11 cellular contexts compared by ENCODE assay signal in genomic region chr9:131708613-131709002, GRCh38. TPM values are rescaled to one million over a fixed set of nuclear protein-coding genes. Genes with fewer than 3 reads are reported as not detected.
DNase-seq lines count a peak whose midpoint lies in the region; ATAC-seq and TF ChIP-seq lines count a peak whose summit lies in the region.
"Had no signal": no experiment of that assay in that cellular context is flagged by ENCODE, and none has a peak within 500 bp of the region (broad histone marks: within the 10 kb centered on the region; RNA-seq: fewer than 3 reads in every experiment).

No MANE protein-coding gene starts in this region.

- no peaks in the 10 kb centered on the region for H3K27me3 ChIP-seq in CD4-positive, alpha-beta memory T cell (ENCODE audit: insufficient read depth, low read length)
- no peaks in the 10 kb centered on the region for H3K27me3 ChIP-seq in PC-3 (ENCODE audit: low read length)
- H3K27me3 ChIP-seq in psoas muscle (ENCODE audit: insufficient read depth in 3 of 3, low read length in 2 of 3), result no peaks in the 10 kb centered on the region

- H3K4me1 ChIP-seq in CD4-positive, alpha-beta memory T cell (ENCODE audit: insufficient read depth, low read length), result peaks cover 97% of the 10 kb centered on the region
- H3K4me1 ChIP-seq in PC-3 (ENCODE audit: insufficient read depth, low read length) (peaks cover 20% of the 10 kb centered on the region), psoas muscle (peaks cover 79% of the 10 kb centered on the region)

- no peak for DNase-seq in CD4-positive, alpha-beta memory T cell
- DNase-seq in PC-3 (no peak), psoas muscle (no peak), AG08395 (ENCODE audit: low spot score) (no peak), posterior cingulate gyrus (no peak), NCI-H526 (lab: John Stamatoyannopoulos, UW) (no peak)
- no peak for DNase-seq in effector memory CD8-positive, alpha-beta T cell
- DNase-seq: mesendoderm, NCI-H1417 treated with DMSO at 0.1 percent for 48 hours, NCI-H748 treated with DMSO at 0.1 percent for 48 hours had no signal

- no peaks in the 10 kb centered on the region for H3K36me3 ChIP-seq in CD4-positive, alpha-beta memory T cell (ENCODE audit: insufficient read depth, low read length)
- H3K36me3 ChIP-seq in PC-3 (ENCODE audit: low read depth, low read length) (no peaks in the 10 kb centered on the region), psoas muscle (ENCODE audit: insufficient read depth in 1 of 2, low read depth in 1 of 2) (no peaks in the 10 kb centered on the region)

- H4K20me1 ChIP-seq in PC-3 (ENCODE audit: low read length), result no peaks in the 10 kb centered on the region

- POLR2A ChIA-PET in CD4-positive, alpha-beta memory T cell (lab: Charles Lee; ENCODE audit: partially characterized antibody), result interaction anchor here (0.9 to 4.3 kb wide), 10 partner anchors 8 to 42 kb away, joined by 3 to 60 read pairs (median 10); no protein-coding TSS in a partner anchor
- POLR2A ChIA-PET in PC-3 (lab: Charles Lee; ENCODE audit: unreplicated experiment), result no interaction called here

- no TSS peak for BruUV-seq in PC-3 (replicated peaks; lab: Mats Ljungman, UMichigan)

- peak overlapping the region; percentile 81 for H3K27ac ChIP-seq in CD4-positive, alpha-beta memory T cell (ENCODE audit: low read depth, low read length)
- H3K27ac ChIP-seq in PC-3 (ENCODE audit: low read length), result peak overlapping the region; percentile 70
- H3K27ac ChIP-seq in psoas muscle, result peak overlapping the region; percentile 80

- no peak overlapping the region for H3K4me3 ChIP-seq in CD4-positive, alpha-beta memory T cell (ENCODE audit: low read length in 2 of 2)
- H3K4me3 ChIP-seq in PC-3 (ENCODE audit: low read length) (no peak overlapping the region), psoas muscle (peak overlapping the region; percentile 31)

- H3K4me1 Mint-ChIP-seq in CD4-positive, alpha-beta memory T cell, result peaks cover 64 to 99% (median 84%) of the 10 kb centered on the region in 4 donors
- peaks cover 72 to 83% of the 10 kb centered on the region in 2 donors for H3K4me1 Mint-ChIP-seq in effector memory CD8-positive, alpha-beta T cell (ENCODE audit: low read depth in 2 of 2)

- H3K36me3 Mint-ChIP-seq in CD4-positive, alpha-beta memory T cell, result peaks cover 0 to 26% of the 10 kb centered on the region in 2 donors
- peaks cover 24% of the 10 kb centered on the region for H3K36me3 Mint-ChIP-seq in effector memory CD8-positive, alpha-beta T cell (ENCODE audit: insufficient read depth)

- H3F3A ChIP-seq in PC-3 (ENCODE audit: low read length, unreplicated experiment), result no peaks in the 10 kb centered on the region

- peak overlapping the region; percentile 81 to 100 (median 97) for H3K27ac Mint-ChIP-seq in CD4-positive, alpha-beta memory T cell
- H3K27ac Mint-ChIP-seq in effector memory CD8-positive, alpha-beta T cell, result peak overlapping the region; percentile 98 to 99

- intact Hi-C loops in CD4-positive, alpha-beta memory T cell (cut with micrococcal nuclease), result loop anchor here (2.0 kb wide), 1 partner anchor 16 kb away; no protein-coding TSS in a partner anchor
- intact Hi-C loops in PC-3 (cut with micrococcal nuclease), result no loop called here
- intact Hi-C loops in psoas muscle (cut with DNase I), result no loop called here
- intact Hi-C loops in posterior cingulate gyrus (cut with DNase I), result no loop called here

- no peak overlapping the region for H2AFZ ChIP-seq in PC-3 (ENCODE audit: low read length)

- H3K9me3 ChIP-seq in CD4-positive, alpha-beta memory T cell (ENCODE audit: control insufficient read depth in 1 of 2, low read length in 2 of 2), result no peaks in the 10 kb centered on the region
- H3K9me3 ChIP-seq in PC-3 (ENCODE audit: low read length) (no peaks in the 10 kb centered on the region), psoas muscle (no peaks in the 10 kb centered on the region)

- H3K4me3 Mint-ChIP-seq in CD4-positive, alpha-beta memory T cell, result peak overlapping the region in 5 of 8 donors; percentile 5 to 68 (median 36)
- peak overlapping the region; percentile 56 to 63 for H3K4me3 Mint-ChIP-seq in effector memory CD8-positive, alpha-beta T cell

- 0 out of 2 replicates have a peak overlapping the region, but pooled peaks have one; percentile 55 for H3K4me2 ChIP-seq in PC-3 (ENCODE audit: low read length)

- H3K9me3 Mint-ChIP-seq in CD4-positive, alpha-beta memory T cell, result no peaks in the 10 kb centered on the region
- H3K9me3 Mint-ChIP-seq in effector memory CD8-positive, alpha-beta T cell, result no peaks in the 10 kb centered on the region

- WGBS in psoas muscle, 3 donors, result 65 to 77% (median 69%) methylated on average over 7 of the region's 7 CpGs

- no peaks in the 10 kb centered on the region for H3K9me2 ChIP-seq in PC-3 (replicated peaks; ENCODE audit: low read length)

- no peak overlapping the region for H3K9ac ChIP-seq in PC-3 (ENCODE audit: low read length)

- peaks cover 48% of the 10 kb centered on the region for H3K79me2 ChIP-seq in PC-3 (ENCODE audit: low read length)

- CTCF ChIA-PET in CD4-positive, alpha-beta memory T cell (lab: Charles Lee; ENCODE audit: partially characterized antibody), result interaction anchor here (0.8 to 3.0 kb wide), 5 partner anchors 11 to 99 kb away, joined by 3 to 8 read pairs (median 6); no protein-coding TSS in a partner anchor
- CTCF ChIA-PET in PC-3 (lab: Charles Lee), result no interaction called here

- ATAC-seq in PC-3 (no peak), psoas muscle (peak in 1 of 4 donors; percentile 6), HG03460 (IDR thresholded peaks at IDR 0.05; ENCODE audit: unreplicated experiment) (no peak)
- ATAC-seq in effector memory CD8-positive, alpha-beta T cell (replicated peaks), result no peak

- TF ChIP-seq CTCF in PC-3 (conservative IDR thresholded peaks at IDR 0.05; ENCODE audit: low read depth, low read length), result no peak
- TF ChIP-seq CTCF in psoas muscle (IDR thresholded peaks at IDR 0.05), result no peak

- no peaks in the 10 kb centered on the region for H3K27me3 Mint-ChIP-seq in CD4-positive, alpha-beta memory T cell
- H3K27me3 Mint-ChIP-seq in effector memory CD8-positive, alpha-beta T cell, result no peaks in the 10 kb centered on the region

RNA-seq across cellular contexts. Expression of gene RAPGEF1, which starts 31.3 kb away (rescaled TPM):
- 100 to 1,000 TPM; 129 to 149 TPM for total RNA-seq in CD4-positive, alpha-beta memory T cell
- 10 to 100 TPM in 1 of 2 donors, 1 to 10 TPM in 1; 1.5 to 23.0 TPM for polyA plus RNA-seq in CD4-positive, alpha-beta memory T cell
- 25.2 and 38.0 TPM in 2 replicates for total RNA-seq in PC-3 (2014; rRNA removed)
- 100 to 1,000 TPM; 234 to 319 (median 272) TPM for total RNA-seq in psoas muscle
- 100 to 1,000 TPM in 1 of 3 donors, 10 to 100 TPM in 2; 72.3 to 268 (median 93.1) TPM for polyA plus RNA-seq in psoas muscle
